18 cellular contexts compared by ENCODE assay signal in the genomic region with DNA sequence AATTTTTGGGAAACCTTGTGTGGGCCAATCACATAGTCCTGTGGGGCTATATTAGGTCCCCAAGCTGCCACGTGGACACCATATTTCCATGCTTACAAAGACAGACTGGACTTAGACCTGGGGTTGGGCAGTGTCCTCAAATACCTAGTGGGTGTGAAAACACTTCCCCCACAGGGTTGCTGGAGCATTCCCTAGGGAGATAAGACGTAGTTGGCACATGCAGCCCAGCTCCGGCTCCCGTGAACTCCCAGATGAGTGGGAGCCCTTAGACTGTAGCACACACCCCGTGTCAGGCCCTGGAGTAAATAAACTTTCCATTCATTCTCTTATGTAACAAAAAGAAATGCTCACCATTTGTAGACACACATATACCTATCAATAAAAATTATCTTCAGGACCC. TPM values are rescaled to one million over a fixed set of nuclear protein-coding genes. Genes with fewer than 3 reads are reported as not detected.
"Had no signal": no experiment of that assay in that cellular context is flagged by ENCODE, and none has a peak within 500 bp of the region (broad histone marks: within the 10 kb centered on the region; RNA-seq: fewer than 3 reads in every experiment).

No MANE protein-coding gene starts in this region.

- H3K4me1 ChIP-seq: left lung, lower lobe of right lung, suprapubic skin, tibial artery, upper lobe of right lung, vagina had no signal

- DNase-seq: effector CD4-positive, alpha-beta T cell; endodermal cell; erythroblast; foreskin melanocyte; head of caudate nucleus; hippocampal formation; left lung; lower lobe of right lung; naive B cell; stimulated activated CD4-positive, alpha-beta T cell treated with anti-CD3 and anti-CD28 coated beads, Interleukin-12 subunit alpha, Interleukin-12 subunit beta, amount 100 ng/mL, for 4 hours; stimulated activated naive CD4-positive, alpha-beta T cell treated with Interleukin-2 at 50 U/mL for 16 hours; tibial artery; upper lobe of right lung had no signal

- H3K27me3 ChIP-seq: vagina had no signal

- H3K27ac ChIP-seq: coronary artery, left lung, lower lobe of right lung, neutrophil, suprapubic skin, tibial artery, upper lobe of right lung, vagina had no signal

- ATAC-seq: left lung, lower lobe of right lung, sciatic nerve had no signal

- H3K9me3 ChIP-seq: left lung, lower lobe of right lung, neutrophil, suprapubic skin, tibial artery, upper lobe of right lung, vagina had no signal

- H3K4me3 ChIP-seq: coronary artery, left lung, lower lobe of right lung, suprapubic skin, tibial artery, upper lobe of right lung, vagina had no signal

- H3K36me3 ChIP-seq: left lung, lower lobe of right lung, neutrophil, suprapubic skin, tibial artery, upper lobe of right lung, vagina had no signal

RNA-seq across cellular contexts. Expression of gene KCNG1, which starts 14.2 kb away (rescaled TPM):
- total RNA-seq: lower lobe of right lung, upper lobe of right lung had no signal
